ENCODE assay signal across 22 cellular contexts in the genomic region with DNA sequence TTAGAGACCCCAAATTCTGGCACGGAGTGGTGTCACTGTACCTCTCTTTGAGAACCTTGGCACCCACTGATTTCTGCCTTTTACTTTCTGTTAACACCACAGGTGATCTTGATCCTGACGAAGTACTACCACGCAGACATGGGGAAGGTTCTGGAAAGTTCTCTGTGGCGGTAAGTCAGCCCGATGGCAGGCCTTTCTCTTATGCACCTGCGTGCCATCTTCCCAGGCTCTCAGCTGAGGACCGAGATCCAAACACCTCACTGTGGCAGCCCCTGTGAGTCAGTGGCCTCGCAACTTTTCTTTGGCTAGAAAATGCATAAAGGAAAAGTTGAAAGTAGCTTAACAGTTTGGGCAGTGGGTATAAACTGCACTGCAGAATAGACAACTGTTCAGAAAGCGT. TPM values are rescaled to one million over a fixed set of nuclear protein-coding genes. Genes with fewer than 3 reads are reported as not detected.
"Had no signal": no experiment of that assay in that cellular context is flagged by ENCODE, and none has a peak within 500 bp of the region (broad histone marks: within the 10 kb centered on the region; RNA-seq: fewer than 3 reads in every experiment).

No MANE protein-coding gene starts in this region.

- H3K36me3 Mint-ChIP-seq: activated naive CD8-positive, alpha-beta T cell; memory B cell; naive thymus-derived CD8-positive, alpha-beta T cell had no signal

- FAIRE-seq: endometrium, keratinocyte had no signal

- H3K4me3 ChIP-seq: left lung, right lobe of liver, suprapubic skin, upper lobe of left lung had no signal

- DNase-seq: activated CD4-positive, alpha-beta T cell treated with anti-CD3 and anti-CD28 coated beads for 1 hour; activated CD4-positive, alpha-beta T cell treated with anti-CD3 and anti-CD28 coated beads, Interleukin-2, amount 50 U/mL, for 4 hours; activated gamma-delta T cell treated with Interleukin-2 at 50 U/mL for 16 hours; activated T-cell treated with anti-CD3 and anti-CD28 coated beads, Interleukin-2, amount 50 U/mL, for 4 hours; amygdala; occipital lobe; right lobe of liver had no signal

- H3K27me3 ChIP-seq: right lobe of liver, upper lobe of left lung had no signal

- H3K4me3 Mint-ChIP-seq: activated naive CD8-positive, alpha-beta T cell; activated T-cell treated with anti-CD3 and anti-CD28 coated beads, Interleukin-2, amount 50 U/mL, for 4 hours; memory B cell; naive thymus-derived CD8-positive, alpha-beta T cell; stimulated activated naive CD8-positive, alpha-beta T cell treated with anti-CD3 and anti-CD28 coated beads, Interleukin-15, Interleukin-2, amounts not matched to agents 100 ng/mL and 50 ng/mL, for 24 hours had no signal

- H3K27ac ChIP-seq: left lung, right lobe of liver, suprapubic skin, upper lobe of left lung had no signal

- H3K27ac Mint-ChIP-seq: activated naive CD8-positive, alpha-beta T cell; memory B cell; naive thymus-derived CD8-positive, alpha-beta T cell; progenitor cell of endocrine pancreas; stimulated activated naive CD8-positive, alpha-beta T cell treated with anti-CD3 and anti-CD28 coated beads, Interleukin-15, Interleukin-2, amounts not matched to agents 100 ng/mL and 50 ng/mL, for 24 hours had no signal

- ATAC-seq: activated T-cell treated with anti-CD3 and anti-CD28 coated beads, Interleukin-2, amount 50 U/mL, for 4 hours; esophagus mucosa; left lung; naive thymus-derived CD8-positive, alpha-beta T cell; right lobe of liver had no signal

- H3K4me1 Mint-ChIP-seq: memory B cell; naive thymus-derived CD8-positive, alpha-beta T cell had no signal

- H3K9me3 Mint-ChIP-seq: stimulated activated naive CD8-positive, alpha-beta T cell treated with anti-CD3 and anti-CD28 coated beads, Interleukin-15, Interleukin-2, amounts not matched to agents 100 ng/mL and 50 ng/mL, for 24 hours had no signal

RNA-seq across cellular contexts. Expression of gene PSAPL1, which starts 38.5 kb away (rescaled TPM):
- total RNA-seq: activated T-cell treated with anti-CD3 and anti-CD28 coated beads, Interleukin-2, amount 50 U/mL, for 4 hours; cerebellum; dermis microvascular lymphatic vessel endothelial cell; esophagus mucosa; mucosa of gallbladder; naive thymus-derived CD8-positive, alpha-beta T cell; occipital lobe; right lobe of liver; T-helper 1 cell treated with Interleukin-12 subunit alpha and Interleukin-12 subunit beta and Interleukin-4 antibody, amounts not matched to agents 30 ng/mL and 1 ng/mL, for 36 hours had no signal
